8 cellular contexts compared by ENCODE assay signal in the genomic region with DNA sequence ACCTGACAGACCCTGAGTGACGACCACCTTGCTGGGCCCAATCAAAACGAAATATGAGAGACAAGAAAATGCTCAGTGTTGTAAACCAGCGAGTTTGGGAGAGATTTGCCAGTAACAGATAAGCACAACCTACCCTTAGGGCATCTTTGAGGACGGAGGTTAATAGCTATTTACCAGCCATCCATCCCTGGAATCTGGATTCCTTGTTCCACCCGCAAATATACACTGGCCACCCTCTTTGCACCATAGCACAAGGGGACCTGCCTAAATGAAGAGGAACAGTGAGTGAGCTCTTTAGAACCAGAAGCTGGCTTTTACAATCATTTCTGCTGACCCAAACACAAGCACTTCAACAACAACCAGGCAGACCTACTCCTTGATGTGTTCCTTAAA. TPM values are rescaled to one million over a fixed set of nuclear protein-coding genes. Genes with fewer than 3 reads are reported as not detected.
DNase-seq lines count a peak whose midpoint lies in the region; ATAC-seq lines count a peak whose summit lies in the region.

No MANE protein-coding gene starts in this region.

- peak overlapping the region; percentile 81 for H3K4me3 Mint-ChIP-seq in activated naive CD8-positive, alpha-beta T cell

- H3K4me3 ChIP-seq in iPS-20b (ENCODE audit: low read length) (peak overlapping the region; percentile 55), stomach smooth muscle (ENCODE audit: low read length in 2 of 2) (peak overlapping the region; percentile 62 to 77), SJCRH30 (no peak overlapping the region)

- no peaks in the 10 kb centered on the region for H3K9me3 ChIP-seq in iPS-20b (ENCODE audit: insufficient read depth, low read depth, low read length)
- no peaks in the 10 kb centered on the region for H3K9me3 ChIP-seq in stomach smooth muscle (ENCODE audit: control insufficient read depth in 2 of 2, low read length in 2 of 2)
- no peaks in the 10 kb centered on the region for H3K9me3 ChIP-seq in SJCRH30 (replicated peaks)

- H3K36me3 ChIP-seq in iPS-20b (ENCODE audit: insufficient read depth, low read depth, low read length) (no peaks in the 10 kb centered on the region), stomach smooth muscle (ENCODE audit: control insufficient read depth in 2 of 2, insufficient read depth in 2 of 2, low read length in 2 of 2) (no peaks in the 10 kb centered on the region), SJCRH30 (no peaks in the 10 kb centered on the region)

- ATAC-seq in HG02943 (IDR thresholded peaks at IDR 0.05; ENCODE audit: low read depth, unreplicated experiment): peak; percentile 9

- H3K27me3 Mint-ChIP-seq in activated naive CD8-positive, alpha-beta T cell: no peaks in the 10 kb centered on the region

- H3K4me1 ChIP-seq in iPS-20b (ENCODE audit: insufficient read depth, low read length) (no peaks in the 10 kb centered on the region), stomach smooth muscle (ENCODE audit: control insufficient read depth, insufficient read depth, low read length) (peaks cover 17% of the 10 kb centered on the region), SJCRH30 (peaks cover 5% of the 10 kb centered on the region; the same call in 1 of the 2 replicates)

- H3K27ac ChIP-seq in iPS-20b (ENCODE audit: low read length) (no peak overlapping the region), stomach smooth muscle (ENCODE audit: low read length) (peak overlapping the region; percentile 58), SJCRH30 (no peak overlapping the region)

- DNase-seq in GOT3 (lab: John Stamatoyannopoulos, UW) (no peak), NCI-H748 (lab: John Stamatoyannopoulos, UW; ENCODE audit: unreplicated experiment) (no peak), SJCRH30 (no peak), putamen (ENCODE audit: low spot score) (no peak)

- H3K27me3 ChIP-seq in iPS-20b (ENCODE audit: insufficient read depth, low read length) (peaks cover 60% of the 10 kb centered on the region), stomach smooth muscle (ENCODE audit: control insufficient read depth in 1 of 2, insufficient read depth in 2 of 2, low read length in 2 of 2) (no peaks in the 10 kb centered on the region), SJCRH30 (no peaks in the 10 kb centered on the region)

- no peaks in the 10 kb centered on the region for H3K36me3 Mint-ChIP-seq in activated naive CD8-positive, alpha-beta T cell

- H3K27ac Mint-ChIP-seq in activated naive CD8-positive, alpha-beta T cell: peak overlapping the region; percentile 55

- peaks cover 52% of the 10 kb centered on the region for H3K4me1 Mint-ChIP-seq in activated naive CD8-positive, alpha-beta T cell (ENCODE audit: low read depth)

- H3K9ac ChIP-seq in iPS-20b (ENCODE audit: low read depth, low read length) (no peak overlapping the region; the same call in 1 of the 2 replicates), stomach smooth muscle (ENCODE audit: low read length in 2 of 2) (peak overlapping the region; percentile 62 to 64)

- H3K9me3 Mint-ChIP-seq in activated naive CD8-positive, alpha-beta T cell (ENCODE audit: low read depth): no peaks in the 10 kb centered on the region

RNA-seq across cellular contexts. Expression of a gene that starts 0.7 kb away (rescaled TPM):
- total RNA-seq in SJCRH30 (2014; rRNA removed; shearing (Covaris generic)): 0.43 TPM in 1 of 2 replicates, not detected in the other

RNA-seq across cellular contexts. Expression of a gene that starts 29.9 kb away (rescaled TPM):
- not detected in 2 replicates for total RNA-seq in SJCRH30 (2014; rRNA removed; shearing (Covaris generic))

RNA-seq across cellular contexts. Expression of a gene that starts 41.9 kb away (rescaled TPM):
- total RNA-seq in SJCRH30 (2014; rRNA removed; shearing (Covaris generic)): 91.0 and 97.8 TPM in 2 replicates

RNA-seq across cellular contexts. Expression of a gene that starts 53.7 kb away (rescaled TPM):
- total RNA-seq in SJCRH30 (2014; rRNA removed; shearing (Covaris generic)): 0.03 TPM in 1 of 2 replicates, not detected in the other
